ENCODE assay signal across 8 cellular contexts in genomic region chr4:115851918-115852766, GRCh38.
DNase-seq lines count a peak whose midpoint lies in the region; ATAC-seq, FAIRE-seq and TF ChIP-seq lines count a peak whose summit lies in the region.

No MANE protein-coding gene starts in this region.

- no peaks in the 10 kb centered on the region for H3K36me3 Mint-ChIP-seq in activated CD4-positive, alpha-beta T cell treated with anti-CD3 and anti-CD28 coated beads, Interleukin-2, amount 10 ng/mL, durations not matched to agents 24 days and 14 days (ENCODE audit: low read depth)

- no peaks in the 10 kb centered on the region for H3K79me2 ChIP-seq in GM23248 (ENCODE audit: insufficient read depth)

- DNase-seq in activated CD4-positive, alpha-beta T cell treated with anti-CD3 and anti-CD28 coated beads, Interleukin-2, amount 10 ng/mL, durations not matched to agents 24 days and 14 days: peak; percentile 68
- no peak for DNase-seq in activated CD4-positive, alpha-beta T cell treated with anti-CD3 and anti-CD28 coated beads, Interleukin-2, amount 50 U/mL, for 1 hour
- DNase-seq in GM23248 (peak; percentile 56), HuH-7.5 (ENCODE audit: low spot score) (peak; percentile 4), RCC 7860 (ENCODE audit: low spot score) (peak; percentile 8), fibroblast of mammary gland (ENCODE audit: low read depth) (peak; percentile 22), small intestine (peak; percentile 57), Right ventricle myocardium superior (no peak)

- H3K4me2 ChIP-seq in GM23248 (ENCODE audit: unreplicated experiment): no peak overlapping the region

- no peak overlapping the region for H3K4me3 Mint-ChIP-seq in activated CD4-positive, alpha-beta T cell treated with anti-CD3 and anti-CD28 coated beads, Interleukin-2, amount 10 ng/mL, durations not matched to agents 24 days and 14 days

- H3K4me1 Mint-ChIP-seq in activated CD4-positive, alpha-beta T cell treated with anti-CD3 and anti-CD28 coated beads, Interleukin-2, amount 10 ng/mL, durations not matched to agents 24 days and 14 days: no peaks in the 10 kb centered on the region

- H3K36me3 ChIP-seq in GM23248 (ENCODE audit: low read depth) (no peaks in the 10 kb centered on the region), small intestine (ENCODE audit: control insufficient read depth in 2 of 2, insufficient read depth in 2 of 2, low read length in 2 of 2) (no peaks in the 10 kb centered on the region)

- intact Hi-C loops in activated CD4-positive, alpha-beta T cell treated with anti-CD3 and anti-CD28 coated beads, Interleukin-2, amount 10 ng/mL, durations not matched to agents 24 days and 14 days (cut with micrococcal nuclease): loop anchor here (5.0 kb wide), 2 partner anchors 620 to 760 kb away; no protein-coding TSS in a partner anchor
- intact Hi-C loops in Right ventricle myocardium superior (cut with DNase I): no loop called here

- FAIRE-seq in RCC 7860 (lab: Jason Lieb, UNC): no peak
- no peak for FAIRE-seq in small intestine (lab: Jason Lieb, UNC)

- H3F3A ChIP-seq in GM23248 (ENCODE audit: insufficient read depth): no peaks in the 10 kb centered on the region

- no peak overlapping the region for H3K9ac ChIP-seq in GM23248

- H3K4me3 ChIP-seq in GM23248 (no peak overlapping the region), fibroblast of mammary gland (ENCODE audit: control insufficient read depth, low read depth, low read length) (no peak overlapping the region), small intestine (ENCODE audit: low read depth in 1 of 2, low read length in 2 of 2) (no peak overlapping the region)

- TF ChIP-seq CTCF in fibroblast of mammary gland (conservative IDR thresholded peaks at IDR 0.05; ENCODE audit: control insufficient read depth, insufficient read depth, low read depth, low read length): peak; percentile 28

- no peak for ATAC-seq in Right ventricle myocardium superior (ENCODE audit: poor library complexity)

- H2AFZ ChIP-seq in GM23248: no peak overlapping the region

- no peaks in the 10 kb centered on the region for H3K9me2 ChIP-seq in GM23248 (ENCODE audit: insufficient read depth)

- H3K27ac ChIP-seq in GM23248: no peak overlapping the region
- H3K27ac ChIP-seq in small intestine (ENCODE audit: low read depth in 1 of 2, low read length in 1 of 2): no peak overlapping the region

- WGBS in GM23248 (ENCODE audit: low coverage in 1 of 2, low lambda C conversion rate in 2 of 2, missing lambda C conversion rate in 2 of 2), 2 experiments: 49 to 50% methylated on average over 6 of the region's 6 CpGs
- WGBS in small intestine, 3 donors: 21 to 39% (median 32%) methylated on average over 6 of the region's 6 CpGs

- no peaks in the 10 kb centered on the region for H3K27me3 Mint-ChIP-seq in activated CD4-positive, alpha-beta T cell treated with anti-CD3 and anti-CD28 coated beads, Interleukin-2, amount 10 ng/mL, durations not matched to agents 24 days and 14 days

- H3K9me3 ChIP-seq in GM23248 (ENCODE audit: low read depth) (no peaks in the 10 kb centered on the region), small intestine (ENCODE audit: control insufficient read depth, low read depth) (no peaks in the 10 kb centered on the region)

- H3K27ac Mint-ChIP-seq in activated CD4-positive, alpha-beta T cell treated with anti-CD3 and anti-CD28 coated beads, Interleukin-2, amount 10 ng/mL, durations not matched to agents 24 days and 14 days: no peak overlapping the region

- H3K27me3 ChIP-seq in GM23248 (replicated peaks; ENCODE audit: insufficient read depth) (no peaks in the 10 kb centered on the region), small intestine (ENCODE audit: control insufficient read depth in 2 of 2, insufficient read depth in 2 of 2, low read length in 2 of 2) (no peaks in the 10 kb centered on the region)

- in situ Hi-C loops in GM23248 (cut with MboI): no loop called here

- no peaks in the 10 kb centered on the region for H3K9me3 Mint-ChIP-seq in activated CD4-positive, alpha-beta T cell treated with anti-CD3 and anti-CD28 coated beads, Interleukin-2, amount 10 ng/mL, durations not matched to agents 24 days and 14 days

- no peaks in the 10 kb centered on the region for H3K4me1 ChIP-seq in GM23248 (ENCODE audit: insufficient read depth)
- no peaks in the 10 kb centered on the region for H3K4me1 ChIP-seq in small intestine (ENCODE audit: control insufficient read depth in 2 of 2, insufficient read depth in 1 of 2, low read depth in 1 of 2, low read length in 1 of 2)

- no peaks in the 10 kb centered on the region for H4K20me1 ChIP-seq in GM23248 (ENCODE audit: insufficient read depth)

Comparison
In these comparisons a context has a peak if more than half of its experiments do, and no peak if none do; other contexts are left out.
1. DNase-seq: peak in activated CD4-positive, alpha-beta T cell treated with anti-CD3 and anti-CD28 coated beads, Interleukin-2, amount 10 ng/mL, durations not matched to agents 24 days and 14 days (single experiment), GM23248 (single experiment), HuH-7.5 (single experiment), RCC 7860 (single experiment), fibroblast of mammary gland (single experiment) and small intestine (single experiment); none in activated CD4-positive, alpha-beta T cell treated with anti-CD3 and anti-CD28 coated beads, Interleukin-2, amount 50 U/mL, for 1 hour (single experiment) and Right ventricle myocardium superior (single experiment).